In the genomic region with DNA sequence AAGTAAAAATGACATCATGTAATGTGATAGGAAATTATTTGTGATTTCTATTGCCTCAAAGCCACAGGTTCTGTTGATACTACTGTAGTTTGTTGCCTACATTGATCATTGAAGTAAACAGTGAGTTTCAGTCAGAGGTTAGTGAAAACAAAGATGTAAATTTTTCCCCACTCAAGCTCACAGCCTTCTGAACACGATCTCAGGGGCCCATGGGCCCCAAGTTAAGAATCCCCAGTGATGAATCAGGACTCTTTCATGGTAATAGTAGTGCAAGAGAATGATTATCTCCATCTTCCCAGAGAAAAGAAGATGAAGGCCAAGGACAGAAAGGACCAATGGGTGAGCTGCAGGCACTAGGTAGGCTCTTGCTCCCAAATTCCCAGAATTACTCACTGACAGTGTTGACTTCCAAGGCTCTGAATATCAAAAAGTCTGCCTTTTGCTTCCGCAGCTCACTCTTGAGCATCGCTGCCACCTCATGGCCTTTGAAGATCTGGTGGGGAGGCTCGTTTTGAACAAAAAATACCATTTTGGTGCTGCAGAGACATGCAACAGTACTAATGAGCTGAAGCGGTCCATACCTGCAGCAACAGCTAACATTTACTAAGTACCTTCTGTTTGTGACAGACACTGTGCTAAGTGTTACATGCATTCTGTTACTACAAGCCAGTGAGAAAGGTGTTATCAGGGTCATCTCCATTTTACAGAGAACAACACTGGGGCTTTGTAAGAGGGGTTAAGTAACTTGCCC, we compare ENCODE assay signal across 15 cellular contexts.
A peak's percentile ranks its signal among the peaks of the same experiment; 100 is the strongest.
DNase-seq lines count a peak whose midpoint lies in the region; ATAC-seq, FAIRE-seq and TF ChIP-seq lines count a peak whose summit lies in the region.
"Had no signal": no experiment of that assay in that cellular context is flagged by ENCODE, and none has a peak within 500 bp of the region (broad histone marks: within the 10 kb centered on the region; RNA-seq: fewer than 3 reads in every experiment).

No MANE protein-coding gene starts in this region.

- H3K4me2 ChIP-seq in DND-41 (ENCODE audit: insufficient read depth, low read length): no peak overlapping the region
- H3K4me2 ChIP-seq in H1 (ENCODE audit: insufficient read depth in 1 of 2, low read depth in 2 of 2, low read length in 2 of 2): no peak overlapping the region
- H3K4me2 ChIP-seq in trophoblast cell (ENCODE audit: low read length): no peak overlapping the region

- no TSS peak for BruUV-seq in A673 (replicated peaks; lab: Mats Ljungman, UMichigan)

- no peaks in the 10 kb centered on the region for H3K23me2 ChIP-seq in H1 (ENCODE audit: low read depth, low read length)

- no peaks in the 10 kb centered on the region for H3K27me3 ChIP-seq in A673 (replicated peaks; ENCODE audit: insufficient read depth, low read depth, low read length, poor library complexity)
- no peaks in the 10 kb centered on the region for H3K27me3 ChIP-seq in DND-41 (ENCODE audit: insufficient read depth, low read length, poor library complexity)
- no peaks in the 10 kb centered on the region for H3K27me3 ChIP-seq in H1 (replicated peaks in 1 of 4; ENCODE audit: control insufficient read depth in 3 of 4, extremely low read depth in 1 of 4, insufficient read depth in 3 of 4, low read length in 3 of 4)
- no peaks in the 10 kb centered on the region for H3K27me3 ChIP-seq in trophoblast cell (ENCODE audit: insufficient read depth, low read length)

- H2BK5ac ChIP-seq in H1 (ENCODE audit: low read depth, low read length) (no peak overlapping the region), trophoblast cell (ENCODE audit: low read depth, low read length, poor library complexity) (no peak overlapping the region)

- no peak overlapping the region for H2AFZ ChIP-seq in DND-41 (ENCODE audit: low read depth, low read length)
- H2AFZ ChIP-seq in H1 (ENCODE audit: low read length): no peak overlapping the region
- no peak overlapping the region for H2AFZ ChIP-seq in trophoblast cell (ENCODE audit: insufficient read depth, low read length, poor library complexity)

- H3K36me3 ChIP-seq in A673 (ENCODE audit: insufficient read depth, low read length, poor library complexity, severe bottlenecking) (peaks cover 16% of the 10 kb centered on the region), DND-41 (ENCODE audit: insufficient read depth, low read length) (peaks cover 68% of the 10 kb centered on the region), H1 (ENCODE audit: control insufficient read depth in 2 of 4, insufficient read depth in 4 of 4, low read length in 3 of 4) (peaks cover 30 to 73% (median 56%) of the 10 kb centered on the region in 4 experiments), trophoblast cell (ENCODE audit: control insufficient read depth in 1 of 2, insufficient read depth in 2 of 2, low read length in 2 of 2) (peaks cover 20 to 31% of the 10 kb centered on the region in 2 experiments)

- TF ChIP-seq CTCF in A673 (conservative IDR thresholded peaks at IDR 0.05; ENCODE audit: low read depth, low read length): peak; percentile 52
- TF ChIP-seq CTCF in DND-41 (IDR thresholded peaks at IDR 0.05; ENCODE audit: borderline replicate concordance, extremely low read depth, low read length, poor library complexity, severe bottlenecking): peak; percentile 45
- TF ChIP-seq CTCF in H1 (IDR thresholded peaks at IDR 0.05; ENCODE audit: control extremely low read depth in 1 of 3, insufficient read depth in 1 of 3, low read depth in 1 of 3, low read length in 3 of 3): peak; percentile 14 to 42 (median 41)

- H2BK20ac ChIP-seq in H1 (ENCODE audit: low read length): no peak overlapping the region

- H3K18ac ChIP-seq in H1 (ENCODE audit: extremely low read depth, low read length): no peak overlapping the region
- H3K18ac ChIP-seq in trophoblast cell (ENCODE audit: low read length): no peak overlapping the region

- no peak for TF ChIP-seq POLR2A in H1 (IDR thresholded peaks at IDR 0.05; ENCODE audit: control extremely low read depth in 1 of 2, low read depth in 2 of 2, low read length in 2 of 2)

- peak; percentile 71 to 72 for TF ChIP-seq RAD21 in H1 (IDR thresholded peaks at IDR 0.05 in 1 of 2, conservative IDR thresholded peaks at IDR 0.05 in 1 of 2; ENCODE audit: low read depth in 2 of 2, low read length in 2 of 2)

- no peak overlapping the region for H3K9ac ChIP-seq in DND-41 (ENCODE audit: low read depth, low read length)
- H3K9ac ChIP-seq in H1 (replicated peaks in 1 of 4; ENCODE audit: extremely low read depth in 1 of 4, low read depth in 3 of 4, low read length in 3 of 4): no peak overlapping the region
- no peak overlapping the region for H3K9ac ChIP-seq in trophoblast cell (ENCODE audit: low read length)

- TF ChIP-seq EP300 in H1 (IDR thresholded peaks at IDR 0.05; ENCODE audit: borderline replicate concordance in 1 of 2, low read depth in 2 of 2, low read length in 2 of 2): no peak

- H2BK12ac ChIP-seq in H1 (ENCODE audit: low read depth, low read length): no peak overlapping the region
- H2BK12ac ChIP-seq in trophoblast cell (ENCODE audit: low read length): no peak overlapping the region

- H4K91ac ChIP-seq in H1 (replicated peaks; ENCODE audit: insufficient read length, low read length): no peak overlapping the region
- H4K91ac ChIP-seq in trophoblast cell (ENCODE audit: low read depth, low read length): no peak overlapping the region

- no peak overlapping the region for H4K5ac ChIP-seq in H1 (ENCODE audit: insufficient read length, low read depth, low read length)

- H3K4me3 ChIP-seq in A673 (ENCODE audit: low read depth, low read length, poor library complexity, severe bottlenecking) (no peak overlapping the region), DND-41 (ENCODE audit: low read depth in 1 of 2, low read length in 2 of 2) (no peak overlapping the region), H1 (ENCODE audit: extremely low read depth in 1 of 4, insufficient read depth in 2 of 4, low read depth in 3 of 4, low read length in 4 of 4) (no peak overlapping the region), trophoblast cell (ENCODE audit: low read depth, low read length) (no peak overlapping the region)
- H3K4me3 ChIP-seq: psoas muscle had no signal

- FAIRE-seq in H1 (lab: Jason Lieb, UNC): no peak
- FAIRE-seq: astrocyte, endothelial cell of umbilical vein had no signal

- H3K14ac ChIP-seq in H1 (ENCODE audit: insufficient read length): no peak overlapping the region
- H3K14ac ChIP-seq in trophoblast cell (ENCODE audit: low read length): no peak overlapping the region

- no peak for ATAC-seq in DND-41 (ENCODE audit: insufficient read depth, low read depth)
- ATAC-seq in HG02973 (IDR thresholded peaks at IDR 0.05; ENCODE audit: unreplicated experiment): no peak
- no peak for ATAC-seq in HG02623 (IDR thresholded peaks at IDR 0.05; ENCODE audit: unreplicated experiment)
- ATAC-seq: psoas muscle had no signal

- H3K4ac ChIP-seq in H1 (replicated peaks; ENCODE audit: insufficient read length, low read depth, low read length) (no peak overlapping the region), trophoblast cell (ENCODE audit: low read depth, low read length) (no peak overlapping the region)

- H2AK5ac ChIP-seq in H1 (ENCODE audit: low read depth, low read length) (no peak overlapping the region), trophoblast cell (ENCODE audit: low read length) (no peak overlapping the region)

- 88% methylated on average over 5 of the region's 5 CpGs; no CpG with 5 or more reads in 1 of the 2 experiments for WGBS in H1 (ENCODE audit: extremely low coverage in 1 of 2, insufficient coverage in 1 of 2, insufficient read length in 1 of 2, insufficient replicate concordance in 2 of 2, low coverage in 1 of 2, low lambda C conversion rate in 2 of 2, missing lambda C conversion rate in 1 of 2), 2 experiments
- WGBS in trophoblast cell (ENCODE audit: extremely low coverage, insufficient coverage, insufficient read length): no CpG with 5 or more reads among the region's 5 CpGs

- CTCF ChIA-PET in A673 (lab: Charles Lee) (interaction anchor here (1.0 kb wide), 1 partner anchor 242 kb away, joined by 4 read pairs; no protein-coding TSS in a partner anchor), H1 (lab: Charles Lee; ENCODE audit: partially characterized antibody) (interaction anchor here (0.6 to 12.9 kb wide), 23 partner anchors 8 to 352 kb away, joined by 3 to 134 read pairs (median 4); no protein-coding TSS in a partner anchor)

- H2BK120ac ChIP-seq in H1 (replicated peaks; ENCODE audit: low read depth, low read length) (no peak overlapping the region), trophoblast cell (ENCODE audit: insufficient read depth, low read length, poor library complexity) (no peak overlapping the region)

- H3K79me2 ChIP-seq in DND-41 (ENCODE audit: insufficient read depth, low read length) (no peaks in the 10 kb centered on the region), H1 (ENCODE audit: control insufficient read depth in 1 of 2, insufficient read depth in 2 of 2, low read length in 2 of 2) (no peaks in the 10 kb centered on the region), trophoblast cell (ENCODE audit: control insufficient read depth, insufficient read depth, low read length, poor library complexity) (no peaks in the 10 kb centered on the region)

- no peak overlapping the region for H3K23ac ChIP-seq in H1 (ENCODE audit: insufficient read length)
- H3K23ac ChIP-seq in trophoblast cell (ENCODE audit: low read length): no peak overlapping the region

- H4K12ac ChIP-seq in trophoblast cell (ENCODE audit: low read depth, low read length): no peak overlapping the region

- intact Hi-C loops in A673 (cut with micrococcal nuclease; ENCODE audit: unreplicated experiment): loop anchor here (1.0 kb wide), 1 partner anchor 242 kb away; no protein-coding TSS in a partner anchor

- no peaks in the 10 kb centered on the region for H3K4me1 ChIP-seq in A673 (ENCODE audit: insufficient read depth, low read length, poor library complexity, severe bottlenecking)
- H3K4me1 ChIP-seq in DND-41 (ENCODE audit: insufficient read depth, low read length): no peaks in the 10 kb centered on the region
- no peaks in the 10 kb centered on the region for H3K4me1 ChIP-seq in H1 (replicated peaks in 1 of 4; ENCODE audit: control insufficient read depth in 3 of 4, insufficient read depth in 4 of 4, low read length in 3 of 4)
- peaks cover 15 to 20% of the 10 kb centered on the region in 2 experiments for H3K4me1 ChIP-seq in trophoblast cell (ENCODE audit: control insufficient read depth in 1 of 2, insufficient read depth in 2 of 2, low read length in 2 of 2)
- H3K4me1 ChIP-seq: psoas muscle had no signal

- DNase-seq in A673 (ENCODE audit: low spot score) (peak; percentile 50), DND-41 (no peak), NCI-H69 (lab: John Stamatoyannopoulos, UW) (peak; percentile 2), H1 (ENCODE audit: low read depth in 1 of 2, low spot score in 2 of 2) (no peak), trophoblast cell (no peak), H4 (ENCODE audit: low spot score) (no peak)
- DNase-seq: CD4-positive, alpha-beta memory T cell; mesenchymal stem cell; NCI-H146; psoas muscle; stimulated activated naive CD4-positive, alpha-beta T cell treated with Interleukin-2 at 50 U/mL for 16 hours had no signal

- H3K9me3 ChIP-seq in A673 (ENCODE audit: low read depth, low read length, poor library complexity, severe bottlenecking) (no peaks in the 10 kb centered on the region), DND-41 (ENCODE audit: insufficient read depth, low read length, severe bottlenecking) (no peaks in the 10 kb centered on the region), H1 (ENCODE audit: insufficient read depth in 2 of 2, low read depth in 1 of 2, low read length in 1 of 2) (no peaks in the 10 kb centered on the region), trophoblast cell (ENCODE audit: insufficient read depth, low read depth, low read length) (peaks cover 1% of the 10 kb centered on the region)
- H3K9me3 ChIP-seq: psoas muscle had no signal

- H3K27ac ChIP-seq in A673 (ENCODE audit: low read depth, low read length, poor library complexity, severe bottlenecking) (no peak overlapping the region), DND-41 (ENCODE audit: low read length) (no peak overlapping the region), H1 (ENCODE audit: low read depth, low read length) (no peak overlapping the region), trophoblast cell (ENCODE audit: low read depth, low read length) (no peak overlapping the region)
- H3K27ac ChIP-seq: psoas muscle had no signal

- H3K79me1 ChIP-seq in H1 (ENCODE audit: low read depth, low read length) (no peaks in the 10 kb centered on the region), trophoblast cell (ENCODE audit: low read length) (peaks cover 3% of the 10 kb centered on the region)

- POLR2A ChIA-PET in A673 (lab: Charles Lee; ENCODE audit: low non-redundant PET) (interaction anchor here (0.5 kb wide), 1 partner anchor 12 kb away, joined by 4 read pairs; no protein-coding TSS in a partner anchor), H1 (lab: Charles Lee; ENCODE audit: partially characterized antibody) (interaction anchor here (0.8 to 2.3 kb wide), 2 partner anchors 15 to 113 kb away, joined by 3 to 5 read pairs; a partner anchor contains a TSS)

- H4K8ac ChIP-seq in H1 (ENCODE audit: extremely low read depth, insufficient read depth, low read length) (no peak overlapping the region), trophoblast cell (ENCODE audit: low read depth, low read length) (no peak overlapping the region)

- H2BK15ac ChIP-seq in H1 (ENCODE audit: low read length): no peak overlapping the region

- no peak overlapping the region for H3K56ac ChIP-seq in H1 (replicated peaks; ENCODE audit: insufficient read length, low read depth, low read length)

- H4K20me1 ChIP-seq in DND-41 (ENCODE audit: insufficient read depth, low read length) (no peaks in the 10 kb centered on the region), H1 (replicated peaks in 1 of 2; ENCODE audit: control insufficient read depth in 1 of 2, insufficient read depth in 2 of 2, low read length in 2 of 2) (no peaks in the 10 kb centered on the region)

Comparison
In these comparisons a context has a peak if more than half of its experiments do, and no peak if none do; other contexts are left out.
1. DNase-seq: peak in A673 (single experiment) and NCI-H69 (single experiment); none in DND-41 (single experiment), H1 (0 of 2), trophoblast cell (0 of 2) and H4 (single experiment).
2. Peak in every context shown above with its lines, with median percentiles within 50 percentile points of each other: CTCF ChIP-seq.